ENCODE assay signal across 11 cellular contexts in genomic region chr1:116415699-116416533, GRCh38. TPM values are rescaled to one million over a fixed set of nuclear protein-coding genes. Genes with fewer than 3 reads are reported as not detected.
DNase-seq lines count a peak whose midpoint lies in the region; ATAC-seq and TF ChIP-seq lines count a peak whose summit lies in the region.
"Had no signal": no experiment of that assay in that cellular context is flagged by ENCODE, and none has a peak within 500 bp of the region (broad histone marks: within the 10 kb centered on the region; RNA-seq: fewer than 3 reads in every experiment).

No MANE protein-coding gene starts in this region.

- H3K4me3 Mint-ChIP-seq in central memory CD8-positive, alpha-beta T cell, result no peak overlapping the region
- H3K4me3 Mint-ChIP-seq: activated CD4-positive, alpha-beta memory T cell treated with anti-CD3 and anti-CD28 coated beads, Interleukin-2, amount 10 ng/mL, durations not matched to agents 7 days and 5 days had no signal

- no peaks in the 10 kb centered on the region for H3K36me3 ChIP-seq in Karpas-422 (ENCODE audit: insufficient read depth, low read length)
- H3K36me3 ChIP-seq in effector memory CD4-positive, alpha-beta T cell (ENCODE audit: control insufficient read depth, insufficient read depth, low read length), result no peaks in the 10 kb centered on the region

- H3K9me2 ChIP-seq in Karpas-422 (replicated peaks; ENCODE audit: insufficient read depth, low read length), result no peaks in the 10 kb centered on the region

- H2AFZ ChIP-seq in Karpas-422 (ENCODE audit: low read length), result no peak overlapping the region

- ATAC-seq in central memory CD8-positive, alpha-beta T cell (replicated peaks; ENCODE audit: extremely low read depth, poor library complexity, severe bottlenecking), result no peak
- no peak for ATAC-seq in HG03159 (IDR thresholded peaks at IDR 0.05; ENCODE audit: unreplicated experiment)
- ATAC-seq in HG03196 (IDR thresholded peaks at IDR 0.05; ENCODE audit: unreplicated experiment), result no peak

- peak overlapping the region; percentile 91 for H3K27ac ChIP-seq in Karpas-422 (ENCODE audit: low read length)
- H3K27ac ChIP-seq in layer of hippocampus (ENCODE audit: low read depth, low read length), result peak overlapping the region; percentile 67
- no peak overlapping the region for H3K27ac ChIP-seq in effector memory CD4-positive, alpha-beta T cell (ENCODE audit: insufficient read depth, low read length, poor library complexity, severe bottlenecking)
- H3K27ac ChIP-seq: epithelial cell of prostate had no signal

- no peaks in the 10 kb centered on the region for H3K27me3 Mint-ChIP-seq in central memory CD8-positive, alpha-beta T cell
- H3K27me3 Mint-ChIP-seq: activated CD4-positive, alpha-beta memory T cell treated with anti-CD3 and anti-CD28 coated beads, Interleukin-2, amount 10 ng/mL, durations not matched to agents 7 days and 5 days had no signal

- H3K9me3 ChIP-seq in Karpas-422 (ENCODE audit: low read length), result no peaks in the 10 kb centered on the region
- H3K9me3 ChIP-seq in effector memory CD4-positive, alpha-beta T cell (ENCODE audit: control insufficient read depth, low read length), result no peaks in the 10 kb centered on the region

- H3K4me1 Mint-ChIP-seq in central memory CD8-positive, alpha-beta T cell, result peaks cover 32% of the 10 kb centered on the region

- no peak for TF ChIP-seq CTCF in AG10803 (conservative IDR thresholded peaks at IDR 0.05; ENCODE audit: low read length)

- H3K9ac ChIP-seq in Karpas-422 (ENCODE audit: low read length), result peak overlapping the region; percentile 99

- no peaks in the 10 kb centered on the region; the same call in 1 of the 2 replicates for H4K20me1 ChIP-seq in Karpas-422 (ENCODE audit: insufficient read depth, low read depth, low read length)

- H3K4me3 ChIP-seq in AG10803 (ENCODE audit: low read length) (no peak overlapping the region), Karpas-422 (ENCODE audit: low read length) (peak overlapping the region; percentile 97; the same call in 1 of the 2 replicates)
- H3K4me3 ChIP-seq in effector memory CD4-positive, alpha-beta T cell (ENCODE audit: insufficient read depth, low read depth, low read length, poor library complexity, severe bottlenecking), result no peak overlapping the region

- H3K27me3 ChIP-seq in Karpas-422 (ENCODE audit: low read length) (no peaks in the 10 kb centered on the region), layer of hippocampus (ENCODE audit: control insufficient read depth, insufficient read depth, low read length) (no peaks in the 10 kb centered on the region)
- no peaks in the 10 kb centered on the region for H3K27me3 ChIP-seq in effector memory CD4-positive, alpha-beta T cell (replicated peaks; ENCODE audit: control insufficient read depth, insufficient read depth, low read length, poor library complexity, severe bottlenecking)

- peaks cover 14% of the 10 kb centered on the region for H3K36me3 Mint-ChIP-seq in central memory CD8-positive, alpha-beta T cell (ENCODE audit: insufficient read depth)

- H3K4me2 ChIP-seq in Karpas-422 (ENCODE audit: low read depth, low read length, poor library complexity, severe bottlenecking), result peak overlapping the region; percentile 90

- H3K27ac Mint-ChIP-seq in central memory CD8-positive, alpha-beta T cell (ENCODE audit: low read depth), result peak overlapping the region; percentile 25
- H3K27ac Mint-ChIP-seq: activated CD4-positive, alpha-beta memory T cell treated with anti-CD3 and anti-CD28 coated beads, Interleukin-2, amount 10 ng/mL, durations not matched to agents 7 days and 5 days had no signal

- peak; percentile 38 for DNase-seq in AG10803 (ENCODE audit: low read depth)
- DNase-seq in Karpas-422, result peak; percentile 71
- DNase-seq in central memory CD8-positive, alpha-beta T cell (ENCODE audit: low spot score in 2 of 2), result no peak
- DNase-seq in effector memory CD4-positive, alpha-beta T cell, result no peak
- no peak for DNase-seq in GM03348 (ENCODE audit: low spot score)
- DNase-seq: activated CD4-positive, alpha-beta memory T cell treated with anti-CD3 and anti-CD28 coated beads, Interleukin-2, amount 10 ng/mL, durations not matched to agents 7 days and 5 days; NCI-H748 treated with DMSO at 0.1 percent for 48 hours had no signal

- peaks cover 67% of the 10 kb centered on the region for H3K4me1 ChIP-seq in Karpas-422 (ENCODE audit: low read length)
- H3K4me1 ChIP-seq in effector memory CD4-positive, alpha-beta T cell (ENCODE audit: control insufficient read depth, insufficient read depth, low read length, poor library complexity, severe bottlenecking), result peaks cover 10% of the 10 kb centered on the region

- H3K79me2 ChIP-seq in Karpas-422 (ENCODE audit: low read length), result peaks cover 11% of the 10 kb centered on the region

- H3K9me3 Mint-ChIP-seq in central memory CD8-positive, alpha-beta T cell, result no peaks in the 10 kb centered on the region
- H3K9me3 Mint-ChIP-seq: activated CD4-positive, alpha-beta memory T cell treated with anti-CD3 and anti-CD28 coated beads, Interleukin-2, amount 10 ng/mL, durations not matched to agents 7 days and 5 days had no signal

RNA-seq across cellular contexts. Expression of gene ATP1A1, which starts 42.9 kb away (rescaled TPM):
- total RNA-seq in Karpas-422 (2014; rRNA removed; shearing (Covaris generic); ENCODE audit: low replicate concordance), result 931 and 967 TPM in 2 replicates

Comparison
In these comparisons a context has a peak if more than half of its experiments do, and no peak if none do; other contexts are left out.
1. DNase-seq: peak in AG10803 (single experiment) and Karpas-422 (single experiment); none in central memory CD8-positive, alpha-beta T cell (0 of 2), effector memory CD4-positive, alpha-beta T cell (0 of 3) and GM03348 (single experiment).